8 cellular contexts compared by ENCODE assay signal in genomic region chr14:49688701-49689030, GRCh38. TPM values are rescaled to one million over a fixed set of nuclear protein-coding genes. Genes with fewer than 3 reads are reported as not detected.
DNase-seq lines count a peak whose midpoint lies in the region; ATAC-seq and TF ChIP-seq lines count a peak whose summit lies in the region.

No MANE protein-coding gene starts in this region.

- no peak overlapping the region for H3K4me2 ChIP-seq in trophoblast cell (ENCODE audit: low read length)

- CTCF ChIA-PET in Calu3 (lab: Charles Lee) = interaction anchor here (1.0 kb wide), 1 partner anchor 79 kb away, joined by 4 read pairs; the partner anchor contains the start of gene KLHDC2

- TF ChIP-seq CTCF in Calu3 (IDR thresholded peaks at IDR 0.05; ENCODE audit: unreplicated experiment) = no peak
- TF ChIP-seq CTCF in endodermal cell (conservative IDR thresholded peaks at IDR 0.05) = no peak

- H3K36me3 Mint-ChIP-seq in Calu3 (ENCODE audit: insufficient read depth, unreplicated experiment) (peaks cover 27% of the 10 kb centered on the region), endodermal cell (ENCODE audit: low read depth) (peaks cover 2% of the 10 kb centered on the region)

- H2AFZ ChIP-seq in trophoblast cell (ENCODE audit: insufficient read depth, low read length, poor library complexity) = peak overlapping the region; percentile 74

- H3K14ac ChIP-seq in trophoblast cell (ENCODE audit: low read length) = no peak overlapping the region

- no peak overlapping the region for H2BK5ac ChIP-seq in trophoblast cell (ENCODE audit: low read depth, low read length, poor library complexity)

- no TSS peak for BruUV-seq in Calu3 (replicated peaks; lab: Mats Ljungman, UMichigan)

- H3K9ac ChIP-seq in NT2/D1 (ENCODE audit: insufficient read length, low read depth) (peak overlapping the region; percentile 95), endodermal cell (ENCODE audit: extremely low read depth, low read length, poor library complexity, severe bottlenecking) (no peak overlapping the region), trophoblast cell (ENCODE audit: low read length) (no peak overlapping the region)

- no peak overlapping the region for H2BK120ac ChIP-seq in trophoblast cell (ENCODE audit: insufficient read depth, low read length, poor library complexity)

- H3K36me3 ChIP-seq in NT2/D1 (ENCODE audit: insufficient read depth, insufficient read length, low read length) = peaks cover 5% of the 10 kb centered on the region
- H3K36me3 ChIP-seq in endodermal cell (ENCODE audit: control insufficient read depth, insufficient read depth, low read length) = no peaks in the 10 kb centered on the region
- H3K36me3 ChIP-seq in trophoblast cell (ENCODE audit: control insufficient read depth in 1 of 2, insufficient read depth in 2 of 2, low read length in 2 of 2) = no peaks in the 10 kb centered on the region

- no peak for ATAC-seq in HG03521 (IDR thresholded peaks at IDR 0.05; ENCODE audit: unreplicated experiment)
- ATAC-seq in GM19395 (IDR thresholded peaks at IDR 0.05; ENCODE audit: unreplicated experiment) = no peak
- no peak for ATAC-seq in HG02642 (IDR thresholded peaks at IDR 0.05; ENCODE audit: poor library complexity, unreplicated experiment)

- intact Hi-C loops in Calu3 (cut with micrococcal nuclease; ENCODE audit: unreplicated experiment) = no loop called here

- H3K27me3 ChIP-seq in NT2/D1 (ENCODE audit: insufficient read depth, insufficient read length) (peaks cover 12% of the 10 kb centered on the region), endodermal cell (ENCODE audit: control insufficient read depth, insufficient read depth, low read length, poor library complexity, severe bottlenecking) (peaks cover 5% of the 10 kb centered on the region), trophoblast cell (ENCODE audit: insufficient read depth, low read length) (no peaks in the 10 kb centered on the region)

- no peaks in the 10 kb centered on the region for H3K4me1 ChIP-seq in NT2/D1 (ENCODE audit: insufficient read depth, insufficient read length)
- H3K4me1 ChIP-seq in endodermal cell (ENCODE audit: control insufficient read depth, insufficient read depth, low read length) = peaks cover 3% of the 10 kb centered on the region
- peaks cover 0 to 7% of the 10 kb centered on the region in 2 experiments for H3K4me1 ChIP-seq in trophoblast cell (ENCODE audit: control insufficient read depth in 1 of 2, insufficient read depth in 2 of 2, low read length in 2 of 2)

- no peak overlapping the region for H3K18ac ChIP-seq in trophoblast cell (ENCODE audit: low read length)

- H3K23ac ChIP-seq in trophoblast cell (ENCODE audit: low read length) = no peak overlapping the region

- H3K4me3 Mint-ChIP-seq in Calu3 (ENCODE audit: low read depth, unreplicated experiment) (peak overlapping the region; percentile 80), endodermal cell (peak overlapping the region; percentile 81)

- H3K4me3 ChIP-seq in NT2/D1 (ENCODE audit: insufficient read length, low read depth) = peak overlapping the region; percentile 72
- peak overlapping the region; percentile 76 for H3K4me3 ChIP-seq in endodermal cell (ENCODE audit: low read length)
- no peak overlapping the region for H3K4me3 ChIP-seq in trophoblast cell (ENCODE audit: low read depth, low read length)

- H3K27ac Mint-ChIP-seq in Calu3 (ENCODE audit: unreplicated experiment) (peak overlapping the region; percentile 66), endodermal cell (no peak overlapping the region)

- no peaks in the 10 kb centered on the region for H3K27me3 Mint-ChIP-seq in Calu3 (ENCODE audit: unreplicated experiment)
- peaks cover 19% of the 10 kb centered on the region for H3K27me3 Mint-ChIP-seq in endodermal cell (ENCODE audit: insufficient read depth)

- no peak overlapping the region for H2AK5ac ChIP-seq in trophoblast cell (ENCODE audit: low read length)

- H3K27ac ChIP-seq in endodermal cell (ENCODE audit: low read depth, low read length) (no peak overlapping the region), trophoblast cell (ENCODE audit: low read depth, low read length) (peak overlapping the region; percentile 50)

- peaks cover 15% of the 10 kb centered on the region for H3K79me2 ChIP-seq in trophoblast cell (ENCODE audit: control insufficient read depth, insufficient read depth, low read length, poor library complexity)

- no peaks in the 10 kb centered on the region for H3K9me3 ChIP-seq in NT2/D1 (ENCODE audit: insufficient read depth, low read length)
- H3K9me3 ChIP-seq in endodermal cell (ENCODE audit: control insufficient read depth, low read length) = no peaks in the 10 kb centered on the region
- no peaks in the 10 kb centered on the region for H3K9me3 ChIP-seq in trophoblast cell (ENCODE audit: insufficient read depth, low read depth, low read length)

- H3K79me1 ChIP-seq in trophoblast cell (ENCODE audit: low read length) = peaks cover 12% of the 10 kb centered on the region

- H2BK12ac ChIP-seq in trophoblast cell (ENCODE audit: low read length) = no peak overlapping the region

- H4K8ac ChIP-seq in trophoblast cell (ENCODE audit: low read depth, low read length) = peak overlapping the region; percentile 95

- H4K91ac ChIP-seq in trophoblast cell (ENCODE audit: low read depth, low read length) = no peak overlapping the region

- DNase-seq in Calu3 (no peak), NT2/D1 (ENCODE audit: low read depth, low spot score) (no peak), endodermal cell (no peak), trophoblast cell (no peak), NCI-H226 (no peak)

- no peak overlapping the region for H3K4ac ChIP-seq in trophoblast cell (ENCODE audit: low read depth, low read length)

- 94 to 96% methylated on average over 8 of the region's 8 CpGs for WGBS in endodermal cell (ENCODE audit: insufficient coverage in 1 of 2, insufficient read length in 1 of 2), 2 experiments
- no CpG with 5 or more reads among the region's 8 CpGs for WGBS in trophoblast cell (ENCODE audit: extremely low coverage, insufficient coverage, insufficient read length)

- peak overlapping the region; percentile 39 for H4K12ac ChIP-seq in trophoblast cell (ENCODE audit: low read depth, low read length)

- no peaks in the 10 kb centered on the region for H3K9me3 Mint-ChIP-seq in Calu3 (ENCODE audit: low read depth, unreplicated experiment)
- H3K9me3 Mint-ChIP-seq in endodermal cell = no peaks in the 10 kb centered on the region

- H3K4me1 Mint-ChIP-seq in Calu3 (ENCODE audit: low read depth, unreplicated experiment) (peaks cover 33% of the 10 kb centered on the region), endodermal cell (peaks cover 14% of the 10 kb centered on the region)

RNA-seq across cellular contexts. Expression of gene POLE2, which starts 0.7 kb away (rescaled TPM):
- total RNA-seq in Calu3 (2022) (13.2 and 14.2 TPM in 2 replicates), endodermal cell (10 to 100 TPM; 25.5 to 33.6 TPM)
- polyA plus RNA-seq in endodermal cell (2013, experiment 1 of 2) = 31.2 TPM
- polyA plus RNA-seq in endodermal cell (2013, experiment 2 of 2) = 34.4 TPM
- polyA plus RNA-seq in trophoblast cell (2013) = 14.3 and 15.5 TPM in 2 replicates

RNA-seq across cellular contexts. Expression of gene KLHDC1, which starts 4.3 kb away (rescaled TPM):
- 0.49 and 0.99 TPM in 2 replicates for total RNA-seq in Calu3 (2022)
- under 1 TPM; 0.35 to 0.77 TPM for total RNA-seq in endodermal cell
- 1.5 TPM for polyA plus RNA-seq in endodermal cell (2013, experiment 1 of 2)
- 1.8 TPM for polyA plus RNA-seq in endodermal cell (2013, experiment 2 of 2)
- polyA plus RNA-seq in trophoblast cell (2013) = 0.39 and 0.59 TPM in 2 replicates

RNA-seq across cellular contexts. Expression of gene DNAAF2, which starts 53.6 kb away (rescaled TPM):
- 11.3 and 13.2 TPM in 2 replicates for total RNA-seq in Calu3 (2022)
- 10 to 100 TPM; 18.5 to 19.7 TPM for total RNA-seq in endodermal cell
- 19.4 TPM for polyA plus RNA-seq in endodermal cell (2013, experiment 1 of 2)
- polyA plus RNA-seq in endodermal cell (2013, experiment 2 of 2) = 21.4 TPM
- polyA plus RNA-seq in trophoblast cell (2013) = 6.2 and 6.3 TPM in 2 replicates
